ENCODE assay signal across 10 cellular contexts in genomic region chr2:230218411-230218810, GRCh38. TPM values are rescaled to one million over a fixed set of nuclear protein-coding genes. Genes with fewer than 3 reads are reported as not detected.
DNase-seq lines count a peak whose midpoint lies in the region; FAIRE-seq and TF ChIP-seq lines count a peak whose summit lies in the region.
"Had no signal": no experiment of that assay in that cellular context is flagged by ENCODE, and none has a peak within 500 bp of the region (broad histone marks: within the 10 kb centered on the region; RNA-seq: fewer than 3 reads in every experiment).

No MANE protein-coding gene starts in this region.

- H3K9me3 Mint-ChIP-seq in osteocyte (ENCODE audit: unreplicated experiment) = no peaks in the 10 kb centered on the region

- no peaks in the 10 kb centered on the region for H3K27me3 ChIP-seq in A673 (replicated peaks; ENCODE audit: insufficient read depth, low read depth, low read length, poor library complexity)

- H3K9ac ChIP-seq in kidney (ENCODE audit: low read length in 2 of 2) = no peak overlapping the region

- peaks cover 24% of the 10 kb centered on the region for H3K4me1 Mint-ChIP-seq in osteocyte (ENCODE audit: unreplicated experiment)

- DNase-seq in GM10248 (ENCODE audit: extremely low spot score) (peak; percentile 29), NOMO-1 treated with dmso at 0.1 percent for 144 hours (lab: John Stamatoyannopoulos, UW; ENCODE audit: unreplicated experiment) (peak; percentile 57), coronary artery (ENCODE audit: low spot score) (no peak), osteocyte (ENCODE audit: extremely low spot score, unreplicated experiment) (no peak), kidney (no peak), A673 (ENCODE audit: low spot score) (no peak), NCI-H1092 (lab: John Stamatoyannopoulos, UW) (no peak)
- no peak for DNase-seq in activated effector memory CD4-positive, alpha-beta T cell treated with Interleukin-2 at 50 U/mL for 16 hours

- H3K36me3 Mint-ChIP-seq in osteocyte (ENCODE audit: unreplicated experiment) = peaks cover 26% of the 10 kb centered on the region

- no peak for TF ChIP-seq CTCF in GM10248 (IDR thresholded peaks at IDR 0.05; ENCODE audit: control extremely low read depth, extremely low read depth, low read depth, missing control alignments)
- no peak for TF ChIP-seq CTCF in coronary artery (IDR thresholded peaks at IDR 0.05)
- TF ChIP-seq CTCF in osteocyte (IDR thresholded peaks at IDR 0.05) = no peak
- TF ChIP-seq CTCF in kidney (IDR thresholded peaks at IDR 0.05; ENCODE audit: borderline replicate concordance, extremely low read depth, insufficient read depth) = no peak
- TF ChIP-seq CTCF in A673 (conservative IDR thresholded peaks at IDR 0.05; ENCODE audit: low read depth, low read length) = no peak

- FAIRE-seq in kidney (lab: Jason Lieb, UNC) = no peak
- FAIRE-seq: TTC549 had no signal

- no peaks in the 10 kb centered on the region for H3K27me3 Mint-ChIP-seq in osteocyte (ENCODE audit: unreplicated experiment)

- CTCF ChIA-PET in GM10248 (lab: Yijun Ruan, JAX) = interaction anchor here (0.7 to 2.6 kb wide), 2 partner anchors 9 to 15 kb away, joined by 3 to 9 read pairs; no protein-coding TSS in a partner anchor
- CTCF ChIA-PET in A673 (lab: Charles Lee) = no interaction called here

- H3K4me3 Mint-ChIP-seq in osteocyte (ENCODE audit: unreplicated experiment) = peak overlapping the region; percentile 88

- H3K27ac ChIP-seq in coronary artery (no peak overlapping the region), kidney (ENCODE audit: low read depth in 2 of 2, low read length in 2 of 2) (no peak overlapping the region), A673 (ENCODE audit: low read depth, low read length, poor library complexity, severe bottlenecking) (no peak overlapping the region)

- H3K36me3 ChIP-seq in kidney (ENCODE audit: control insufficient read depth in 1 of 2, insufficient read depth in 2 of 2, low read length in 2 of 2) (peaks cover 8% of the 10 kb centered on the region in 2 donors), A673 (ENCODE audit: insufficient read depth, low read length, poor library complexity, severe bottlenecking) (no peaks in the 10 kb centered on the region)

- H3K4me1 ChIP-seq in kidney (ENCODE audit: control insufficient read depth in 1 of 2, insufficient read depth in 1 of 2, low read depth in 1 of 2, low read length in 2 of 2) (peaks cover 0 to 3% of the 10 kb centered on the region in 2 donors), A673 (ENCODE audit: insufficient read depth, low read length, poor library complexity, severe bottlenecking) (peaks cover 4% of the 10 kb centered on the region)

- H3K27ac Mint-ChIP-seq in osteocyte (ENCODE audit: unreplicated experiment) = no peak overlapping the region

- no TSS peak for BruUV-seq in A673 (replicated peaks; lab: Mats Ljungman, UMichigan)

- peak overlapping the region; percentile 74 for H3K4me3 ChIP-seq in coronary artery
- H3K4me3 ChIP-seq in kidney (ENCODE audit: low read length in 2 of 2) = peak overlapping the region in 1 of 2 donors; percentile 16
- no peak overlapping the region for H3K4me3 ChIP-seq in A673 (ENCODE audit: low read depth, low read length, poor library complexity, severe bottlenecking)

- intact Hi-C loops in kidney (cut with DNase I) = no loop called here
- intact Hi-C loops in A673 (cut with micrococcal nuclease; ENCODE audit: unreplicated experiment) = no loop called here

- H3K9me3 ChIP-seq in kidney (ENCODE audit: control insufficient read depth in 1 of 2, low read length in 2 of 2) (no peaks in the 10 kb centered on the region), A673 (ENCODE audit: low read depth, low read length, poor library complexity, severe bottlenecking) (no peaks in the 10 kb centered on the region)

- POLR2A ChIA-PET in GM10248 (lab: Yijun Ruan, JAX) = interaction anchor here (0.9 kb wide), 1 partner anchor 9 kb away, joined by 4 read pairs; no protein-coding TSS in a partner anchor
- POLR2A ChIA-PET in A673 (lab: Charles Lee; ENCODE audit: low non-redundant PET) = interaction anchor here (0.5 kb wide), 1 partner anchor 147 kb away, joined by 5 read pairs; no protein-coding TSS in a partner anchor

RNA-seq across cellular contexts. Expression of gene SP110, which starts 1.4 kb away (rescaled TPM):
- total RNA-seq in osteocyte = 23.6 and 24.1 TPM in 2 replicates
- 28.3 TPM for total RNA-seq in kidney
- 12.7 TPM for polyA plus RNA-seq in kidney (ENCODE audit: insufficient read depth, low read depth, low replicate concordance)
- 11.0 and 11.6 TPM in 2 replicates for total RNA-seq in A673 (2021)

RNA-seq across cellular contexts. Expression of gene SP140, which starts 7.1 kb away (rescaled TPM):
- total RNA-seq in osteocyte (0.65 and 1.0 TPM in 2 replicates), kidney (7.3 TPM), A673 (2021) (0.32 and 1.0 TPM in 2 replicates)
- 0.52 TPM for polyA plus RNA-seq in kidney (ENCODE audit: insufficient read depth, low read depth, low replicate concordance)
- total RNA-seq: pulmonary artery endothelial cell had no signal

Comparison
In these comparisons a context has a peak if more than half of its experiments do, and no peak if none do; other contexts are left out.
1. DNase-seq: peak in GM10248 (single experiment) and NOMO-1 treated with dmso at 0.1 percent for 144 hours (single experiment); none in coronary artery (single experiment), osteocyte (single experiment), activated effector memory CD4-positive, alpha-beta T cell treated with Interleukin-2 at 50 U/mL for 16 hours (single experiment), kidney (single experiment), A673 (single experiment) and NCI-H1092 (single experiment).